In the genomic region with DNA sequence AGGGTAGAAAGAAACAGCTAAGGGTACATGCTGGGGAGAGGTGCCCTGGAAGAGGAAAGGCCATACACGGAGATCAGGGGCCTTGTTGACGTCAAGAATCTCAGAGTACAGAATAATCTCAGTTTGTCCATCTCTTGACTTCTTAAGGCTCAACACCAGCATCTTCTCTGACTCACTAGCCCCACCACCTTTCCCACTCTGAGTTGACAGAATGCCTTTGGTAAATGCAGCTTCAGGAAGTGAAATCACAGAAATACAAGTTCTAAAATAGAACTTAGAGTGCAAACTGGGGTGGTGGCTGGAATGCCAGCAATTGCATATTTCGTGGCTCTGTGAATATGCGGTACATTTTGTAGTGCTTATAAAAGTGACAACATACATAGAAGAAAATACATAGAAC, we compare ENCODE assay signal across 10 cellular contexts. TPM values are rescaled to one million over a fixed set of nuclear protein-coding genes. Genes with fewer than 3 reads are reported as not detected.
A peak's percentile ranks its signal among the peaks of the same experiment; 100 is the strongest.
DNase-seq lines count a peak whose midpoint lies in the region; ATAC-seq and TF ChIP-seq lines count a peak whose summit lies in the region.
"Had no signal": no experiment of that assay in that cellular context is flagged by ENCODE, and none has a peak within 500 bp of the region (broad histone marks: within the 10 kb centered on the region; RNA-seq: fewer than 3 reads in every experiment).

No MANE protein-coding gene starts in this region.

- TF ChIP-seq CTCF in HEK293 (tag by site-specific recombination; IDR thresholded peaks at IDR 0.05) (peak; percentile 15; the same call in 1 of the 2 replicates), left lung (IDR thresholded peaks at IDR 0.05) (no peak)

- intact Hi-C loops in left lung (cut with DNase I) = no loop called here

- H3K4me2 ChIP-seq in BLaER1 treated with 17β-estradiol and CSF1 and Interleukin-3, amounts not matched to agents 10 nM and 100 nM = peak overlapping the region; percentile 75 to 96 (median 88)

- no peaks in the 10 kb centered on the region for H3K27me3 ChIP-seq in BLaER1 treated with 17β-estradiol and CSF1 and Interleukin-3, amounts not matched to agents 10 nM and 100 nM
- H3K27me3 ChIP-seq in mucosa of rectum (ENCODE audit: control insufficient read depth in 2 of 2, insufficient read depth in 2 of 2, low read length in 2 of 2) (peaks cover 0 to 2% of the 10 kb centered on the region in 2 donors), left lung (no peaks in the 10 kb centered on the region)

- POLR2A ChIA-PET in HEK293 (lab: Yijun Ruan, JAX) = interaction anchor here (1.5 kb wide), 1 partner anchor 38 kb away, joined by 7 read pairs; no protein-coding TSS in a partner anchor

- H3K36me3 ChIP-seq in BLaER1 treated with 17β-estradiol and CSF1 and Interleukin-3, amounts not matched to agents 10 nM and 100 nM = peaks cover 20 to 36% (median 24%) of the 10 kb centered on the region in 11 experiments; a peak in 21 of 22 replicates
- H3K36me3 ChIP-seq in HEK293 (ENCODE audit: control insufficient read depth in 2 of 2, insufficient read depth in 1 of 2, low read length in 2 of 2) = peaks cover 0 to 7% of the 10 kb centered on the region in 2 experiments; a peak in 1 of 3 replicates
- peaks cover 8 to 12% of the 10 kb centered on the region in 2 donors for H3K36me3 ChIP-seq in mucosa of rectum (ENCODE audit: control insufficient read depth in 2 of 2, insufficient read depth in 2 of 2, low read length in 2 of 2)
- peaks cover 0 to 6% of the 10 kb centered on the region in 2 donors for H3K36me3 ChIP-seq in left lung

- CTCF ChIA-PET in HEK293 (lab: Yijun Ruan, JAX) = interaction anchor here (0.6 to 2.7 kb wide), 6 partner anchors 8 to 154 kb away, joined by 3 to 30 read pairs (median 5); no protein-coding TSS in a partner anchor

- H3K36me3 Mint-ChIP-seq in activated naive CD4-positive, alpha-beta T cell treated with anti-CD3 and anti-CD28 coated beads, Interleukin-2, amount 50 U/mL, for 72 hours = peaks cover 4 to 14% of the 10 kb centered on the region in 2 donors

- H3K9me3 ChIP-seq in BLaER1 treated with 17β-estradiol and CSF1 and Interleukin-3, amounts not matched to agents 10 nM and 100 nM (replicated peaks in 1 of 11) = no peaks in the 10 kb centered on the region
- H3K9me3 ChIP-seq in HEK293 (ENCODE audit: control insufficient read depth, insufficient read depth, low read depth, low read length) (no peaks in the 10 kb centered on the region), mucosa of rectum (ENCODE audit: control insufficient read depth in 2 of 2, low read length in 2 of 2) (no peaks in the 10 kb centered on the region), left lung (no peaks in the 10 kb centered on the region)

- peak overlapping the region; percentile 67 to 89 (median 74); a peak in 19 of 20 replicates for H3K4me3 ChIP-seq in BLaER1 treated with 17β-estradiol and CSF1 and Interleukin-3, amounts not matched to agents 10 nM and 100 nM
- peak overlapping the region; percentile 3 for H3K4me3 ChIP-seq in HEK293 (ENCODE audit: low read depth, low read length)
- peak overlapping the region; percentile 76 to 98 for H3K4me3 ChIP-seq in mucosa of rectum (ENCODE audit: low read length in 2 of 2)
- no peak overlapping the region for H3K4me3 ChIP-seq in left lung

- peaks cover 17 to 48% (median 29%) of the 10 kb centered on the region in 10 experiments for H3K4me1 ChIP-seq in BLaER1 treated with 17β-estradiol and CSF1 and Interleukin-3, amounts not matched to agents 10 nM and 100 nM
- H3K4me1 ChIP-seq in HEK293 (ENCODE audit: control insufficient read depth, insufficient read depth, low read length) (peaks cover 13% of the 10 kb centered on the region), mucosa of rectum (ENCODE audit: control insufficient read depth in 2 of 2, insufficient read depth in 2 of 2, low read length in 2 of 2) (peaks cover 16 to 31% of the 10 kb centered on the region in 2 donors), left lung (peaks cover 14 to 29% of the 10 kb centered on the region in 2 donors)

- no peak for ATAC-seq in activated naive CD4-positive, alpha-beta T cell treated with anti-CD3 and anti-CD28 coated beads, Interleukin-2, amount 50 U/mL, for 72 hours
- ATAC-seq in HG03565 (IDR thresholded peaks at IDR 0.05; ENCODE audit: unreplicated experiment) = no peak
- ATAC-seq in HG03039 (IDR thresholded peaks at IDR 0.05; ENCODE audit: unreplicated experiment) = no peak
- ATAC-seq in left lung = no peak

- no peak for DNase-seq in activated naive CD4-positive, alpha-beta T cell treated with anti-CD3 and anti-CD28 coated beads, Interleukin-2, amount 50 U/mL, for 72 hours (ENCODE audit: low spot score in 2 of 2)
- DNase-seq in NCI-H2081 treated with DMSO at 0.1 percent for 48 hours (lab: John Stamatoyannopoulos, UW) = no peak
- DNase-seq in left lung = no peak
- DNase-seq: activated effector memory CD4-positive, alpha-beta T cell treated with Interleukin-2 at 50 U/mL for 16 hours; NCI-H1417 treated with DMSO at 0.1 percent for 48 hours had no signal

- H3K27ac ChIP-seq in BLaER1 treated with 17β-estradiol and CSF1 and Interleukin-3, amounts not matched to agents 10 nM and 100 nM = peak overlapping the region in 1 of 11 experiments; percentile 87; a peak in 1 of 22 replicates
- no peak overlapping the region for H3K27ac ChIP-seq in HEK293 (ENCODE audit: extremely low read depth, low read depth, low read length)
- peak overlapping the region; percentile 53 to 76 for H3K27ac ChIP-seq in mucosa of rectum (ENCODE audit: low read depth in 2 of 2, low read length in 2 of 2)
- H3K27ac ChIP-seq in left lung = no peak overlapping the region

- H3K27ac Mint-ChIP-seq in activated naive CD4-positive, alpha-beta T cell treated with anti-CD3 and anti-CD28 coated beads, Interleukin-2, amount 50 U/mL, for 72 hours = peak overlapping the region; percentile 17 to 89

- H4K20me1 ChIP-seq in BLaER1 treated with 17β-estradiol and CSF1 and Interleukin-3, amounts not matched to agents 10 nM and 100 nM = peaks cover 34 to 63% (median 53%) of the 10 kb centered on the region in 11 experiments; a peak in 20 of 22 replicates

- peak overlapping the region in 8 of 11 experiments; percentile 33 to 94 (median 85); a peak in 7 of 22 replicates for H3K9ac ChIP-seq in BLaER1 treated with 17β-estradiol and CSF1 and Interleukin-3, amounts not matched to agents 10 nM and 100 nM
- peak overlapping the region; percentile 14 to 72 for H3K9ac ChIP-seq in mucosa of rectum (ENCODE audit: low read depth in 1 of 2, low read length in 2 of 2)

- H3K9me3 Mint-ChIP-seq in activated naive CD4-positive, alpha-beta T cell treated with anti-CD3 and anti-CD28 coated beads, Interleukin-2, amount 50 U/mL, for 72 hours = no peaks in the 10 kb centered on the region

TF ChIP-seq in HEK293, 187 proteins besides CTCF, POLR2A, EP300 and RAD21:
- no peak for TF ChIP-seq ZNF768 (tag by site-specific recombination; IDR thresholded peaks at IDR 0.05)
- no peak for TF ChIP-seq BCL6B (tag by site-specific recombination; IDR thresholded peaks at IDR 0.05)

RNA-seq across cellular contexts. Expression of gene COG2, which starts 1.6 kb away (rescaled TPM):
- total RNA-seq in activated naive CD4-positive, alpha-beta T cell treated with anti-CD3 and anti-CD28 coated beads, Interleukin-2, amount 50 U/mL, for 72 hours = 10 to 100 TPM in 1 of 2 donors, 1 to 10 TPM in 1; 9.8 to 30.8 TPM
- 10 to 100 TPM; 26.1 to 27.0 TPM for total RNA-seq in left lung

Comparison
In these comparisons a context has a peak if more than half of its experiments do, and no peak if none do; other contexts are left out.
1. H3K27ac ChIP-seq: peak in mucosa of rectum (2 of 2); none in HEK293 (single experiment) and left lung (0 of 2).
2. H3K4me3 ChIP-seq: peak in BLaER1 treated with 17β-estradiol and CSF1 and Interleukin-3, amounts not matched to agents 10 nM and 100 nM (10 of 10), HEK293 (single experiment) and mucosa of rectum (2 of 2); none in left lung (0 of 2).